In the genomic region with DNA sequence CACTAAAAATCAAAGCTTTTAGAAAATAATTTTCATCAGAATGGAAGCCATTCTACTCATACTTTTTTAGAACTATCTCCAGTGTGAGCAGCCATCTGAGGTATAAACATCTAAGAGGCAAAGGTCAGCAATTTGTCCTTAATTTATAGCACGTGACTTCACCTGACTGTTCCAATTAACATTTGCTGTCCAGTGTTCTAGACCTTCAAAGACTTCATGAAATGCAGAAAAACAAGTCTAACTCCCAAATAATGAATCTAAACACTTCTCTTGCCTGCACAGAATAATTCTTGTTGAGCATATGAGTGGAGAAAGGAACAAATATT, we compare ENCODE assay signal across 9 cellular contexts. TPM values are rescaled to one million over a fixed set of nuclear protein-coding genes. Genes with fewer than 3 reads are reported as not detected.
DNase-seq lines count a peak whose midpoint lies in the region; ATAC-seq and TF ChIP-seq lines count a peak whose summit lies in the region.
"Had no signal": no experiment of that assay in that cellular context is flagged by ENCODE, and none has a peak within 500 bp of the region (broad histone marks: within the 10 kb centered on the region; RNA-seq: fewer than 3 reads in every experiment).

No MANE protein-coding gene starts in this region.

- H3K9me3 ChIP-seq in Loucy (ENCODE audit: insufficient read depth, low read depth, low read length): no peaks in the 10 kb centered on the region

- H3K9me2 ChIP-seq in Loucy (replicated peaks; ENCODE audit: low read depth, low read length): no peaks in the 10 kb centered on the region

- peak overlapping the region; percentile 38 for H3K9ac ChIP-seq in Loucy (ENCODE audit: low read depth, low read length, poor library complexity, severe bottlenecking)

- no peak for ATAC-seq in natural killer cell treated with Interleukin-12 subunit alpha and Interleukin-12 subunit beta and Interleukin-15 and Interleukin-18, amount 100 ng/mL, for 72 hours

- H3K4me3 Mint-ChIP-seq in dendritic cell treated with granulocyte-macrophage colony-stimulating factor and Interleukin-4, amounts not matched to agents 40 ng/mL and 50 ng/mL, for 4 days: peak overlapping the region; percentile 61
- peak overlapping the region; percentile 84 for H3K4me3 Mint-ChIP-seq in natural killer cell treated with Interleukin-12 subunit alpha and Interleukin-12 subunit beta and Interleukin-15 and Interleukin-18, amount 100 ng/mL, for 72 hours

- H3K4me3 ChIP-seq in AG10803 (ENCODE audit: low read length) (peak overlapping the region; percentile 51), Loucy (ENCODE audit: low read length, poor library complexity, severe bottlenecking) (peak overlapping the region; percentile 74), H7 (ENCODE audit: insufficient read depth, low read depth, low read length) (no peak overlapping the region)

- DNase-seq in AG10803 (ENCODE audit: low read depth) (no peak), NCI-H2227 treated with DMSO at 0.1 percent for 48 hours (lab: John Stamatoyannopoulos, UW) (no peak), NCI-H524 (lab: John Stamatoyannopoulos, UW) (no peak), NCI-H1930 (lab: John Stamatoyannopoulos, UW) (no peak), H7 (no peak)
- DNase-seq in natural killer cell treated with Interleukin-12 subunit alpha and Interleukin-12 subunit beta and Interleukin-15 and Interleukin-18, amount 100 ng/mL, for 72 hours (ENCODE audit: low spot score): no peak
- DNase-seq: amniotic stem cell had no signal

- peaks cover 49% of the 10 kb centered on the region for H4K20me1 ChIP-seq in Loucy (ENCODE audit: insufficient read depth, low read length, poor library complexity, severe bottlenecking)

- H3K27ac Mint-ChIP-seq in dendritic cell treated with granulocyte-macrophage colony-stimulating factor and Interleukin-4, amounts not matched to agents 40 ng/mL and 50 ng/mL, for 4 days: peak overlapping the region; percentile 79
- peak overlapping the region; percentile 99 to 100 for H3K27ac Mint-ChIP-seq in natural killer cell treated with Interleukin-12 subunit alpha and Interleukin-12 subunit beta and Interleukin-15 and Interleukin-18, amount 100 ng/mL, for 72 hours

- peaks cover 35% of the 10 kb centered on the region for H3K4me1 ChIP-seq in Loucy (ENCODE audit: insufficient read depth, low read length, poor library complexity, severe bottlenecking)

- no peaks in the 10 kb centered on the region for H3K27me3 Mint-ChIP-seq in dendritic cell treated with granulocyte-macrophage colony-stimulating factor and Interleukin-4, amounts not matched to agents 40 ng/mL and 50 ng/mL, for 4 days
- no peaks in the 10 kb centered on the region for H3K27me3 Mint-ChIP-seq in natural killer cell treated with Interleukin-12 subunit alpha and Interleukin-12 subunit beta and Interleukin-15 and Interleukin-18, amount 100 ng/mL, for 72 hours

- H3K4me1 Mint-ChIP-seq in dendritic cell treated with granulocyte-macrophage colony-stimulating factor and Interleukin-4, amounts not matched to agents 40 ng/mL and 50 ng/mL, for 4 days (ENCODE audit: low read depth): peaks cover 28% of the 10 kb centered on the region
- H3K4me1 Mint-ChIP-seq in natural killer cell treated with Interleukin-12 subunit alpha and Interleukin-12 subunit beta and Interleukin-15 and Interleukin-18, amount 100 ng/mL, for 72 hours (ENCODE audit: low read depth in 2 of 2): peaks cover 44 to 67% of the 10 kb centered on the region in 2 donors

- H2AFZ ChIP-seq in Loucy (ENCODE audit: low read length): no peak overlapping the region

- intact Hi-C loops in dendritic cell treated with granulocyte-macrophage colony-stimulating factor and Interleukin-4, amounts not matched to agents 40 ng/mL and 50 ng/mL, for 4 days (cut with micrococcal nuclease): no loop called here

- peaks cover 94% of the 10 kb centered on the region for H3K79me2 ChIP-seq in Loucy (ENCODE audit: insufficient read depth, low read length)

- no peaks in the 10 kb centered on the region; the same call in 1 of the 2 replicates for H3F3A ChIP-seq in Loucy (ENCODE audit: low read depth)

- H3K27me3 ChIP-seq in Loucy (ENCODE audit: insufficient read depth, low read length, poor library complexity, severe bottlenecking): no peaks in the 10 kb centered on the region
- H3K27me3 ChIP-seq in H7 (ENCODE audit: control insufficient read depth, insufficient read depth, low read length): no peaks in the 10 kb centered on the region

- no peak for TF ChIP-seq CTCF in AG10803 (conservative IDR thresholded peaks at IDR 0.05; ENCODE audit: low read length)
- no peak for TF ChIP-seq CTCF in Loucy (conservative IDR thresholded peaks at IDR 0.05; ENCODE audit: low read length)

- H3K4me2 ChIP-seq in Loucy (ENCODE audit: low read depth, low read length, poor library complexity, severe bottlenecking): peak overlapping the region; percentile 91

- H3K36me3 ChIP-seq in Loucy (ENCODE audit: insufficient read depth, low read length) (peaks cover 25% of the 10 kb centered on the region), H7 (replicated peaks; ENCODE audit: control insufficient read depth, insufficient read depth, low read length) (no peaks in the 10 kb centered on the region; the same call in 1 of the 2 replicates)

- H3K36me3 Mint-ChIP-seq in dendritic cell treated with granulocyte-macrophage colony-stimulating factor and Interleukin-4, amounts not matched to agents 40 ng/mL and 50 ng/mL, for 4 days (ENCODE audit: low read depth): peaks cover 24% of the 10 kb centered on the region
- peaks cover 21% of the 10 kb centered on the region for H3K36me3 Mint-ChIP-seq in natural killer cell treated with Interleukin-12 subunit alpha and Interleukin-12 subunit beta and Interleukin-15 and Interleukin-18, amount 100 ng/mL, for 72 hours

- H3K9me3 Mint-ChIP-seq in dendritic cell treated with granulocyte-macrophage colony-stimulating factor and Interleukin-4, amounts not matched to agents 40 ng/mL and 50 ng/mL, for 4 days: peaks cover 9% of the 10 kb centered on the region
- no peaks in the 10 kb centered on the region for H3K9me3 Mint-ChIP-seq in natural killer cell treated with Interleukin-12 subunit alpha and Interleukin-12 subunit beta and Interleukin-15 and Interleukin-18, amount 100 ng/mL, for 72 hours

RNA-seq across cellular contexts. Expression of gene RFC1, which starts 12.0 kb away (rescaled TPM):
- 100 to 1,000 TPM in 1 of 2 donors, 10 to 100 TPM in 1; 74.9 to 102 TPM for total RNA-seq in natural killer cell treated with Interleukin-12 subunit alpha and Interleukin-12 subunit beta and Interleukin-15 and Interleukin-18, amount 100 ng/mL, for 72 hours
- 44.7 and 69.7 TPM in 2 replicates for total RNA-seq in H7 (2014; rRNA removed; shearing (Covaris generic))

RNA-seq across cellular contexts. Expression of gene KLB, which starts 52.6 kb away (rescaled TPM):
- under 1 TPM in 1 of 2 donors, not detected in 1; 0.05 TPM for total RNA-seq in natural killer cell treated with Interleukin-12 subunit alpha and Interleukin-12 subunit beta and Interleukin-15 and Interleukin-18, amount 100 ng/mL, for 72 hours
- 0.04 TPM in 1 of 2 replicates, not detected in the other for total RNA-seq in H7 (2014; rRNA removed; shearing (Covaris generic))
